21 cellular contexts compared by ENCODE assay signal in the genomic region with DNA sequence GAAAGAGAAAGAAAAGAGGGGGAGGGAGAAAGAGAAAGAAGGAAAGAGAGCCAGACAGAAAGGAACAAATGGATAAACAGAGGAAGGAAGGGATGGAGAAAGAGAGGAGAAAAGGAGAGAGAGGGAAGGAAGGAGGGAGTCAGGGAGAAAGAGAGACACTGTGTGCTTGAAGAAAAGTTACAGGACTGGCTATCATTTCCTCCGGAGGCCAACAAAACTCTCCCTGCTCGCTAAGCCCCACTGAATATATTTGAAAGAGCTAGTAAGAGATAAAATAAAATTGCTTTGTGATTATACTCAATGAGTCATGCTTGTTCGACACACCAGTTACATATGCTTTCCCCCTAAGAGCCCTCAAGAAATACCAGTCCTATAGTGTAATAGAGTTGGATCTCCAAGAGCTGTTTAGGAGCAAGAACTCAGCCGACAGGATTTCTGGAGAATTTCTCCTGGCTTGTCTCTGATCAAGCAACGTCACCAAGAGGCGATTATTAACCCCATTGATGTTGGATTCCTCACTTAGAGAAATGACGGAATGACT.
DNase-seq lines count a peak whose midpoint lies in the region; FAIRE-seq and TF ChIP-seq lines count a peak whose summit lies in the region.
"Had no signal": no experiment of that assay in that cellular context is flagged by ENCODE, and none has a peak within 500 bp of the region (broad histone marks: within the 10 kb centered on the region; RNA-seq: fewer than 3 reads in every experiment).

No MANE protein-coding gene starts in this region.

- H3K27me3 ChIP-seq in astrocyte (ENCODE audit: insufficient read depth, low read length) (no peaks in the 10 kb centered on the region), WERI-Rb-1 (ENCODE audit: insufficient read depth, low read depth, severe bottlenecking) (no peaks in the 10 kb centered on the region)
- H3K27me3 ChIP-seq: thyroid gland had no signal

- peak overlapping the region; percentile 85 for H3K4me2 ChIP-seq in astrocyte (ENCODE audit: low read length)

- H3K4me1 Mint-ChIP-seq in HFFc6 (ENCODE audit: low read depth): peaks cover 29% of the 10 kb centered on the region
- peaks cover 9% of the 10 kb centered on the region for H3K4me1 Mint-ChIP-seq in astrocyte (ENCODE audit: low read depth, unreplicated experiment)

- H3K36me3 ChIP-seq in astrocyte (ENCODE audit: insufficient read depth, low read length) (no peaks in the 10 kb centered on the region), WERI-Rb-1 (no peaks in the 10 kb centered on the region)
- H3K36me3 ChIP-seq: thyroid gland had no signal

- peak; percentile 100 for FAIRE-seq in astrocyte (lab: Jason Lieb, UNC)

- H3K4me3 Mint-ChIP-seq in HFFc6 (peak overlapping the region; percentile 88), astrocyte (ENCODE audit: unreplicated experiment) (no peak overlapping the region)
- H3K4me3 Mint-ChIP-seq: activated CD8-positive, alpha-beta T cell treated with anti-CD3 and anti-CD28 coated beads, Interleukin-2, amount 10 ng/mL, durations not matched to agents 7 days and 5 days had no signal

- H3K9me3 ChIP-seq in astrocyte (ENCODE audit: insufficient read depth, low read depth, low read length) (no peaks in the 10 kb centered on the region), WERI-Rb-1 (ENCODE audit: severe bottlenecking) (no peaks in the 10 kb centered on the region)
- H3K9me3 ChIP-seq: thyroid gland had no signal

- 0 out of 2 replicates have a peak, but pooled peaks cover 4% of the 10 kb centered on the region for H3K36me3 Mint-ChIP-seq in HFFc6 (ENCODE audit: low read depth)
- no peaks in the 10 kb centered on the region for H3K36me3 Mint-ChIP-seq in astrocyte (ENCODE audit: low read depth, unreplicated experiment)

- H3K9ac ChIP-seq in astrocyte (ENCODE audit: low read length): peak overlapping the region; percentile 82
- H3K9ac ChIP-seq: parathyroid adenoma had no signal

- H3K4me3 ChIP-seq in astrocyte (ENCODE audit: insufficient read depth, low read depth, low read length) (no peak overlapping the region), foreskin fibroblast (ENCODE audit: low read depth in 1 of 2, low read length in 2 of 2) (peak overlapping the region; percentile 1 to 19), WERI-Rb-1 (ENCODE audit: low read depth, low read length) (no peak overlapping the region)
- H3K4me3 ChIP-seq: thyroid gland had no signal

- H2AFZ ChIP-seq in astrocyte (ENCODE audit: low read depth, low read length): no peak overlapping the region
- H2AFZ ChIP-seq: parathyroid adenoma had no signal

- H3K27ac ChIP-seq in astrocyte (ENCODE audit: low read depth, low read length) (peak overlapping the region; percentile 81), WERI-Rb-1 (no peak overlapping the region)
- H3K27ac ChIP-seq: epithelial cell of prostate, parathyroid adenoma, thyroid gland had no signal

- peak; percentile 68 for DNase-seq in A172 (ENCODE audit: low spot score)
- DNase-seq in HFFc6: peak; percentile 85
- DNase-seq in astrocyte (ENCODE audit: low read depth): peak; percentile 93
- peak; percentile 68 to 74 for DNase-seq in foreskin fibroblast
- DNase-seq in activated CD4-positive, alpha-beta T cell treated with anti-CD3 and anti-CD28 coated beads for 48 hours: no peak
- DNase-seq in NCI-H187 treated with DMSO at 0.1 percent for 48 hours (lab: John Stamatoyannopoulos, UW): no peak
- no peak for DNase-seq in activated CD4-positive, alpha-beta T cell treated with anti-CD3 and anti-CD28 coated beads for 1 hour
- no peak for DNase-seq in WERI-Rb-1
- DNase-seq: 8988T; activated CD8-positive, alpha-beta T cell treated with anti-CD3 and anti-CD28 coated beads, Interleukin-2, amount 10 ng/mL, durations not matched to agents 7 days and 5 days; activated effector memory CD4-positive, alpha-beta T cell treated with Interleukin-2 at 50 U/mL for 16 hours; caudate nucleus; DMS153; midbrain; NCI-H1930; NCI-H774; stimulated activated CD4-positive, alpha-beta T cell treated with anti-CD3 and anti-CD28 coated beads, Interleukin-15, amount 100 ng/mL, for 24 hours; T1000 had no signal

- no peaks in the 10 kb centered on the region for H4K20me1 ChIP-seq in astrocyte (ENCODE audit: insufficient read depth, low read length)

- TF ChIP-seq CTCF in HFFc6 (IDR thresholded peaks at IDR 0.05): no peak
- TF ChIP-seq CTCF in astrocyte (IDR thresholded peaks at IDR 0.05; ENCODE audit: insufficient read depth, low read depth, low read length): no peak
- TF ChIP-seq CTCF in foreskin fibroblast (IDR thresholded peaks at IDR 0.05; ENCODE audit: low read depth, low read length): no peak
- no peak for TF ChIP-seq CTCF in WERI-Rb-1 (IDR thresholded peaks at IDR 0.05; ENCODE audit: low read depth, low read length)

- H3K9me3 Mint-ChIP-seq in HFFc6: no peaks in the 10 kb centered on the region
- H3K9me3 Mint-ChIP-seq in astrocyte (ENCODE audit: unreplicated experiment): peaks cover 5% of the 10 kb centered on the region

- H3K27me3 Mint-ChIP-seq in HFFc6 (ENCODE audit: insufficient read depth) (no peaks in the 10 kb centered on the region), astrocyte (ENCODE audit: low read depth, unreplicated experiment) (no peaks in the 10 kb centered on the region)

- no peaks in the 10 kb centered on the region for H3K79me2 ChIP-seq in astrocyte (ENCODE audit: insufficient read depth, low read length)
- H3K79me2 ChIP-seq: parathyroid adenoma had no signal

- H3K4me1 ChIP-seq in astrocyte (ENCODE audit: insufficient read depth, low read length): peaks cover 6% of the 10 kb centered on the region
- H3K4me1 ChIP-seq: parathyroid adenoma, thyroid gland had no signal

- H3K27ac Mint-ChIP-seq in HFFc6 (peak overlapping the region; percentile 99), astrocyte (ENCODE audit: unreplicated experiment) (peak overlapping the region; percentile 85)
- H3K27ac Mint-ChIP-seq: activated CD8-positive, alpha-beta T cell treated with anti-CD3 and anti-CD28 coated beads, Interleukin-2, amount 10 ng/mL, durations not matched to agents 7 days and 5 days had no signal

Comparison
In these comparisons a context has a peak if more than half of its experiments do, and no peak if none do; other contexts are left out.
1. DNase-seq: peak in A172 (single experiment), HFFc6 (single experiment), astrocyte (single experiment) and foreskin fibroblast (2 of 2); none in activated CD4-positive, alpha-beta T cell treated with anti-CD3 and anti-CD28 coated beads for 48 hours (single experiment), NCI-H187 treated with DMSO at 0.1 percent for 48 hours (single experiment), activated CD4-positive, alpha-beta T cell treated with anti-CD3 and anti-CD28 coated beads for 1 hour (single experiment) and WERI-Rb-1 (single experiment).
2. H3K4me3 ChIP-seq: peak in foreskin fibroblast (2 of 2); none in astrocyte (single experiment) and WERI-Rb-1 (single experiment).